23 cellular contexts compared by ENCODE assay signal in the genomic region with DNA sequence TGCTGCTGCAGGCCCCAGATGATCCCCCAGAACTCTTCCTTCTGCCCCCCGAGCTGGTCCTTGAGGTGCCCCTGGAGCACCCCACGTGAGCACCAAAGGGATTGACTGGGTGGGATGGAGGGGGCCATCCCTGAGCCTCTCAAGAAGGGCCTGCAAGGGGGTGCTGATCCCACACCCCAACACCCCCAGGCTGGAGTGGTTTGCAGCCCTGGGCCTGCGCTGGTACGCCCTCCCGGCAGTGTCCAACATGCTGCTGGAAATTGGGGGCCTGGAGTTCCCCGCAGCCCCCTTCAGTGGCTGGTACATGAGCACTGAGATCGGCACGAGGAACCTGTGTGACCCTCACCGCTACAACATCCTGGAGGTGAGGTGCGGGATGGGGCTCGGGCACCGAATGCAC. TPM values are rescaled to one million over a fixed set of nuclear protein-coding genes. Genes with fewer than 3 reads are reported as not detected.
A peak's percentile ranks its signal among the peaks of the same experiment; 100 is the strongest.
DNase-seq lines count a peak whose midpoint lies in the region; ATAC-seq, FAIRE-seq and TF ChIP-seq lines count a peak whose summit lies in the region.
"Had no signal": no experiment of that assay in that cellular context is flagged by ENCODE, and none has a peak within 500 bp of the region (broad histone marks: within the 10 kb centered on the region; RNA-seq: fewer than 3 reads in every experiment).

No MANE protein-coding gene starts in this region.

- WGBS in SK-N-SH (ENCODE audit: low lambda C conversion rate), result 56% methylated on average over 8 of the region's 12 CpGs

- H3K4me1 ChIP-seq in SK-N-SH (ENCODE audit: control insufficient read depth in 1 of 2, insufficient read depth in 2 of 2, low read depth in 1 of 2, low read length in 1 of 2), result peaks cover 0 to 11% of the 10 kb centered on the region in 2 experiments; a peak in 1 of 4 replicates
- no peaks in the 10 kb centered on the region for H3K4me1 ChIP-seq in kidney (ENCODE audit: control insufficient read depth in 1 of 2, insufficient read depth in 1 of 2, low read depth in 1 of 2, low read length in 2 of 2)
- H3K4me1 ChIP-seq: Caco-2 had no signal

- H3K27me3 Mint-ChIP-seq in T-helper 17 cell, result no peaks in the 10 kb centered on the region
- peaks cover 0 to 7% of the 10 kb centered on the region in 2 donors for H3K27me3 Mint-ChIP-seq in effector memory CD8-positive, alpha-beta T cell

- peak overlapping the region; percentile 21 for H3K4me3 Mint-ChIP-seq in T-helper 17 cell
- H3K4me3 Mint-ChIP-seq in effector memory CD8-positive, alpha-beta T cell, result no peak overlapping the region
- H3K4me3 Mint-ChIP-seq: B cell; CD8-positive, alpha-beta T cell; H9 had no signal

- no peaks in the 10 kb centered on the region for H3K36me3 Mint-ChIP-seq in T-helper 17 cell (ENCODE audit: low read depth)
- H3K36me3 Mint-ChIP-seq in effector memory CD8-positive, alpha-beta T cell (ENCODE audit: insufficient read depth), result peaks cover 18% of the 10 kb centered on the region
- H3K36me3 Mint-ChIP-seq: CD8-positive, alpha-beta T cell had no signal

- no peak overlapping the region for H2AFZ ChIP-seq in SK-N-SH (ENCODE audit: low read depth)
- H2AFZ ChIP-seq: GM23248 had no signal

- H3K27ac ChIP-seq in SK-N-SH (ENCODE audit: low read depth in 2 of 2, low read length in 1 of 2), result no peak overlapping the region
- no peak overlapping the region for H3K27ac ChIP-seq in kidney (ENCODE audit: low read depth in 2 of 2, low read length in 2 of 2)
- H3K27ac ChIP-seq: 22Rv1, BLaER1, C4-2B, GM23248 had no signal

- no peaks in the 10 kb centered on the region for H4K20me1 ChIP-seq in SK-N-SH (ENCODE audit: insufficient read depth)
- H4K20me1 ChIP-seq: BLaER1 had no signal

- POLR2A ChIA-PET in SK-N-SH (lab: Yijun Ruan, JAX), result interaction anchor here (1.0 kb wide), 1 partner anchor 13 kb away, joined by 3 read pairs; no protein-coding TSS in a partner anchor

- ATAC-seq in SK-N-SH treated with all-trans-retinoic acid at 6 μM for 48 hours (no peak), T-helper 17 cell (no peak), GM18517 (IDR thresholded peaks at IDR 0.05; ENCODE audit: unreplicated experiment) (no peak)
- ATAC-seq in effector memory CD8-positive, alpha-beta T cell (replicated peaks), result no peak
- ATAC-seq: HCT116 had no signal

- TF ChIP-seq RAD21 in SK-N-SH (IDR thresholded peaks at IDR 0.05; ENCODE audit: low read length), result no peak

- CTCF ChIA-PET in SK-N-SH (lab: Yijun Ruan, JAX), result interaction anchor here (1.0 to 2.8 kb wide), 4 partner anchors 9 to 19 kb away, joined by 3 to 12 read pairs (median 8); no protein-coding TSS in a partner anchor

- intact Hi-C loops in kidney (cut with DNase I), result no loop called here

- H3K9me2 ChIP-seq in SK-N-SH, result no peaks in the 10 kb centered on the region

- TF ChIP-seq CTCF in SK-N-SH (IDR thresholded peaks at IDR 0.05) (no peak), kidney (IDR thresholded peaks at IDR 0.05; ENCODE audit: borderline replicate concordance, extremely low read depth, insufficient read depth) (no peak)

- H3K4me2 ChIP-seq in SK-N-SH, result no peak overlapping the region
- H3K4me2 ChIP-seq: BLaER1 had no signal

- H3K79me2 ChIP-seq in SK-N-SH (ENCODE audit: insufficient read depth), result no peaks in the 10 kb centered on the region

- no peaks in the 10 kb centered on the region for H3K27me3 ChIP-seq in SK-N-SH (ENCODE audit: insufficient read depth)
- H3K27me3 ChIP-seq: BLaER1 had no signal

- H3K4me3 ChIP-seq in SK-N-SH (ENCODE audit: low read depth in 2 of 2, low read length in 1 of 2) (no peak overlapping the region), kidney (ENCODE audit: low read length in 2 of 2) (no peak overlapping the region)
- H3K4me3 ChIP-seq: BLaER1, GM23248 had no signal

- H3K9me3 Mint-ChIP-seq in effector memory CD8-positive, alpha-beta T cell, result no peaks in the 10 kb centered on the region
- H3K9me3 Mint-ChIP-seq: CD4-positive, CD25-positive, alpha-beta regulatory T cell; CD8-positive, alpha-beta T cell; H9 had no signal

- no peak overlapping the region for H3K27ac Mint-ChIP-seq in T-helper 17 cell
- peak overlapping the region; percentile 66 to 71 for H3K27ac Mint-ChIP-seq in effector memory CD8-positive, alpha-beta T cell
- H3K27ac Mint-ChIP-seq: B cell; CD4-positive, CD25-positive, alpha-beta regulatory T cell; CD8-positive, alpha-beta T cell; H9 had no signal

- TF ChIP-seq EP300 in SK-N-SH (IDR thresholded peaks at IDR 0.05; ENCODE audit: borderline replicate concordance in 1 of 2, low read depth in 1 of 2, low read length in 1 of 2), result no peak

- no peaks in the 10 kb centered on the region for H3F3A ChIP-seq in SK-N-SH (replicated peaks; ENCODE audit: insufficient read depth)

- peaks cover 23% of the 10 kb centered on the region for H3K4me1 Mint-ChIP-seq in T-helper 17 cell
- H3K4me1 Mint-ChIP-seq in effector memory CD8-positive, alpha-beta T cell (ENCODE audit: low read depth in 2 of 2), result peaks cover 7 to 27% of the 10 kb centered on the region in 2 donors

- H3K36me3 ChIP-seq in SK-N-SH (replicated peaks in 1 of 2; ENCODE audit: control insufficient read depth in 1 of 2, insufficient read depth in 2 of 2, low read length in 1 of 2) (no peaks in the 10 kb centered on the region), kidney (ENCODE audit: control insufficient read depth in 1 of 2, insufficient read depth in 2 of 2, low read length in 2 of 2) (no peaks in the 10 kb centered on the region)

- FAIRE-seq in kidney (lab: Jason Lieb, UNC), result no peak
- FAIRE-seq: A204.1, G401.6, GM12892 had no signal

- H3K9me3 ChIP-seq in SK-N-SH, result no peaks in the 10 kb centered on the region
- H3K9me3 ChIP-seq in T-helper 17 cell (ENCODE audit: control insufficient read depth, low read length, poor library complexity, severe bottlenecking), result no peaks in the 10 kb centered on the region
- H3K9me3 ChIP-seq in kidney (ENCODE audit: control insufficient read depth in 1 of 2, low read length in 2 of 2), result no peaks in the 10 kb centered on the region
- H3K9me3 ChIP-seq: BLaER1, Caco-2 had no signal

- no peak overlapping the region for H3K9ac ChIP-seq in SK-N-SH
- H3K9ac ChIP-seq in kidney (ENCODE audit: low read length in 2 of 2), result no peak overlapping the region
- H3K9ac ChIP-seq: BLaER1, GM23248 had no signal

- DNase-seq in SK-N-SH, result peak; percentile 20
- DNase-seq in T-helper 17 cell, result no peak
- no peak for DNase-seq in effector memory CD8-positive, alpha-beta T cell
- DNase-seq in kidney, result peak; percentile 63
- DNase-seq in mesenteric fat pad (ENCODE audit: low spot score), result no peak
- DNase-seq in GM19238 (ENCODE audit: insufficient read length, low spot score), result no peak
- DNase-seq: Caco-2; CD4-positive, CD25-positive, alpha-beta regulatory T cell; CD8-positive, alpha-beta T cell; DMS153; DND-41; GM23248 had no signal

TF ChIP-seq in SK-N-SH, 30 proteins besides CTCF, POLR2A, EP300 and RAD21 (continues in another document):
- TF ChIP-seq MXI1 (IDR thresholded peaks at IDR 0.05; ENCODE audit: low read depth, low read length), result no peak
- TF ChIP-seq GATA2 (CRISPR knock-in tag; IDR thresholded peaks at IDR 0.05), result no peak
- TF ChIP-seq YY1 (IDR thresholded peaks at IDR 0.05; ENCODE audit: low read depth), result no peak
- TF ChIP-seq TCF12 (IDR thresholded peaks at IDR 0.05), result no peak
- no peak for TF ChIP-seq RFX5 (IDR thresholded peaks at IDR 0.05; ENCODE audit: low read length)

TF ChIP-seq in SK-N-SH treated with all-trans-retinoic acid at 6 μM for 48 hours, 23 proteins besides CTCF, POLR2A, EP300 and RAD21:
- no peak for TF ChIP-seq TOX (CRISPR knock-in tag; IDR thresholded peaks at IDR 0.05; ENCODE audit: borderline replicate concordance)
- no peak for TF ChIP-seq ZFP30 (CRISPR knock-in tag; IDR thresholded peaks at IDR 0.05)

RNA-seq across cellular contexts. Expression of gene NOS3, which starts 8.2 kb away (rescaled TPM):
- polyA plus RNA-seq in SK-N-SH (2012; rRNA removed), result 0.15 and 0.41 TPM in 2 replicates
- polyA plus RNA-seq in SK-N-SH (2012; cell fraction: cytosol; rRNA removed), result 0.01 and 0.24 TPM in 2 replicates
- polyA plus RNA-seq in SK-N-SH (2012; cell fraction: nucleus; rRNA removed), result 0.09 and 0.13 TPM in 2 replicates
- total RNA-seq in T-helper 17 cell, result 1 to 10 TPM; 9.4 to 9.6 TPM
- total RNA-seq in kidney, result 51.7 TPM
- polyA plus RNA-seq in kidney (ENCODE audit: insufficient read depth, low read depth, low replicate concordance), result 9.3 TPM
- 57.1 TPM for total RNA-seq in mesenteric fat pad

RNA-seq across cellular contexts. Expression of gene KCNH2, which starts 20.9 kb away (rescaled TPM):
- 2.2 and 6.4 TPM in 2 replicates for polyA plus RNA-seq in SK-N-SH (2012; rRNA removed)
- 2.8 and 8.3 TPM in 2 replicates for polyA plus RNA-seq in SK-N-SH (2012; cell fraction: cytosol; rRNA removed)
- polyA plus RNA-seq in SK-N-SH (2012; cell fraction: nucleus; rRNA removed), result 4.1 and 6.1 TPM in 2 replicates
- total RNA-seq in T-helper 17 cell, result 1 to 10 TPM; 2.2 to 5.6 TPM
- total RNA-seq in kidney, result 1.3 TPM
- 1.5 TPM for polyA plus RNA-seq in kidney (ENCODE audit: insufficient read depth, low read depth, low replicate concordance)
- total RNA-seq in mesenteric fat pad, result 0.32 TPM
- total RNA-seq: GM23248 had no signal
- polyA plus RNA-seq: GM23248 had no signal

RNA-seq across cellular contexts. Expression of gene ATG9B, which starts 25.3 kb away (rescaled TPM):
- 0.52 and 0.67 TPM in 2 replicates for polyA plus RNA-seq in SK-N-SH (2012; rRNA removed)
- 0.27 and 0.37 TPM in 2 replicates for polyA plus RNA-seq in SK-N-SH (2012; cell fraction: cytosol; rRNA removed)
- 3.1 and 3.4 TPM in 2 replicates for polyA plus RNA-seq in SK-N-SH (2012; cell fraction: nucleus; rRNA removed)
- total RNA-seq in T-helper 17 cell, result 10 to 100 TPM in 1 of 2 donors, 1 to 10 TPM in 1; 5.3 to 12.2 TPM
- total RNA-seq in kidney, result 0.19 TPM
- polyA plus RNA-seq in kidney (ENCODE audit: insufficient read depth, low read depth, low replicate concordance), result 0.19 TPM
- total RNA-seq in mesenteric fat pad, result not detected
- total RNA-seq: GM23248 had no signal

RNA-seq across cellular contexts. Expression of gene ABCB8, which starts 29.2 kb away (rescaled TPM):
- polyA plus RNA-seq in SK-N-SH (2012; rRNA removed) (36.0 and 38.3 TPM in 2 replicates), kidney (ENCODE audit: insufficient read depth, low read depth, low replicate concordance) (34.3 TPM)
- 7.9 and 16.1 TPM in 2 replicates for polyA plus RNA-seq in SK-N-SH (2012; cell fraction: cytosol; rRNA removed)
- 145 and 146 TPM in 2 replicates for polyA plus RNA-seq in SK-N-SH (2012; cell fraction: nucleus; rRNA removed)
- total RNA-seq in T-helper 17 cell (10 to 100 TPM; 47.7 to 60.1 TPM), kidney (36.0 TPM), mesenteric fat pad (27.6 TPM)

RNA-seq across cellular contexts. Expression of gene ASIC3, which starts 49.3 kb away (rescaled TPM):
- 4.0 and 4.5 TPM in 2 replicates for polyA plus RNA-seq in SK-N-SH (2012; rRNA removed)
- polyA plus RNA-seq in SK-N-SH (2012; cell fraction: cytosol; rRNA removed), result 0.72 and 0.77 TPM in 2 replicates
- polyA plus RNA-seq in SK-N-SH (2012; cell fraction: nucleus; rRNA removed), result 39.2 and 57.2 TPM in 2 replicates
- total RNA-seq in T-helper 17 cell, result 1 to 10 TPM; 6.7 to 9.1 TPM
- 1.9 TPM for total RNA-seq in kidney
- polyA plus RNA-seq in kidney (ENCODE audit: insufficient read depth, low read depth, low replicate concordance), result 3.1 TPM
- 0.87 TPM for total RNA-seq in mesenteric fat pad
- polyA plus RNA-seq: CD4-positive, CD25-positive, alpha-beta regulatory T cell had no signal

Comparison
In these comparisons a context has a peak if more than half of its experiments do, and no peak if none do; other contexts are left out.
1. DNase-seq: peak in SK-N-SH (single experiment) and kidney (single experiment); none in T-helper 17 cell (0 of 3), effector memory CD8-positive, alpha-beta T cell (0 of 3), mesenteric fat pad (single experiment) and GM19238 (single experiment).